1 cellular context compared by ENCODE assay signal in the genomic region with DNA sequence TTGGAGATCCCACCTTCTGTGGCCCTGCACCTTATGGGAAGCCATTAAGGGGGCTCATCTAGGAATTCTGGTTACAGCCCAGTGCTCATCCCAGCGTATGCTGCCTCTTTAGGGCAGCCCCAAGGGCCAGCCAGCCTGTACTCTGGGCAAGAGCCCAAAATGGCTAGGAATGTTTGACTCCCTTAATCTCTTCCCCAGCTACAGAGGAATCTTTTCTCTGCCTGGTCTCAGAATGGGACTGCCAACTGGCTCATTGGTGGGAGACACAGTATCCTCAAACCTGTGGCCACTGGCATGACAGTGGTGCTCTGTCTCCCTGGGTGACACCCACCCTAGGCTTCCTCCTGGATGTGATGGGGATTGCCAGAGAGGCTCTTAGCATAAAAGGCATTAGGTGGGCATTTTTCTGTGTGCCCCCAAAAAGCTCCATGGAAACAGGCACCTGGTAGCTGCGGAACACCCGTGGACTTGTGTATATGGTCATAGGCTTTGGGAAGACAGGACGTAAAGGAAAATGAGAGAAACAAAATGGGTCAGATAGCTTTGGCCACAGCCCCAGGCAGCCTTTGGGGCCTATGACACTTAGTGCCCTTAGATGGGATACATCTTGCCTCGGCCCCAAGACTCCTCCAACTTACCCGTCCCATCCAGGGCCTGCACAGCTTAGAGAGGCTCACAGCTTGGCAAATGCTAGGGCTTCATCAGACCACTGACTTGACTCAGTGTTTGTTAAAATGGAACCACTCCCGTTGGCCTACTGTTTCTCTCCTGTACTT.
TF ChIP-seq lines count a peak whose summit lies in the region.

No MANE protein-coding gene starts in this region.

TF ChIP-seq in IMR-90, 13 proteins besides CTCF, POLR2A, EP300 and RAD21 (continued from another document):
- TF ChIP-seq, protein P1, sequence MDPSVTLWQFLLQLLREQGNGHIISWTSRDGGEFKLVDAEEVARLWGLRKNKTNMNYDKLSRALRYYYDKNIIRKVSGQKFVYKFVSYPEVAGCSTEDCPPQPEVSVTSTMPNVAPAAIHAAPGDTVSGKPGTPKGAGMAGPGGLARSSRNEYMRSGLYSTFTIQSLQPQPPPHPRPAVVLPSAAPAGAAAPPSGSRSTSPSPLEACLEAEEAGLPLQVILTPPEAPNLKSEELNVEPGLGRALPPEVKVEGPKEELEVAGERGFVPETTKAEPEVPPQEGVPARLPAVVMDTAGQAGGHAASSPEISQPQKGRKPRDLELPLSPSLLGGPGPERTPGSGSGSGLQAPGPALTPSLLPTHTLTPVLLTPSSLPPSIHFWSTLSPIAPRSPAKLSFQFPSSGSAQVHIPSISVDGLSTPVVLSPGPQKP (IDR thresholded peaks at IDR 0.05; ENCODE audit: borderline replicate concordance, low read depth, low read length), result no peak
- no peak for TF ChIP-seq CHD1 (IDR thresholded peaks at IDR 0.05; ENCODE audit: low read depth, low read length)
- TF ChIP-seq MAFK (IDR thresholded peaks at IDR 0.05; ENCODE audit: low read depth, low read length), result no peak
- TF ChIP-seq RCOR1 (IDR thresholded peaks at IDR 0.05; ENCODE audit: insufficient replicate concordance, low read length), result no peak
- no peak for TF ChIP-seq CEBPB (IDR thresholded peaks at IDR 0.05; ENCODE audit: low read depth, low read length)
- TF ChIP-seq RFX5 (IDR thresholded peaks at IDR 0.05; ENCODE audit: low read depth, low read length), result no peak
- TF ChIP-seq MXI1 (IDR thresholded peaks at IDR 0.05; ENCODE audit: borderline replicate concordance, low read depth, low read length), result no peak
